In the genomic region with DNA sequence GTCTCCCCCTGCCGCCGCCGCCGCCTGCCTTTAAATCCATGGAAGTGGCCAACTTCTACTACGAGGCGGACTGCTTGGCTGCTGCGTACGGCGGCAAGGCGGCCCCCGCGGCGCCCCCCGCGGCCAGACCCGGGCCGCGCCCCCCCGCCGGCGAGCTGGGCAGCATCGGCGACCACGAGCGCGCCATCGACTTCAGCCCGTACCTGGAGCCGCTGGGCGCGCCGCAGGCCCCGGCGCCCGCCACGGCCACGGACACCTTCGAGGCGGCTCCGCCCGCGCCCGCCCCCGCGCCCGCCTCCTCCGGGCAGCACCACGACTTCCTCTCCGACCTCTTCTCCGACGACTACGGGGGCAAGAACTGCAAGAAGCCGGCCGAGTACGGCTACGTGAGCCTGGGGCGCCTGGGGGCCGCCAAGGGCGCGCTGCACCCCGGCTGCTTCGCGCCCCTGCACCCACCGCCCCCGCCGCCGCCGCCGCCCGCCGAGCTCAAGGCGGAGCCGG, we compare ENCODE assay signal across 8 cellular contexts. TPM values are rescaled to one million over a fixed set of nuclear protein-coding genes. Genes with fewer than 3 reads are reported as not detected.
A peak's percentile ranks its signal among the peaks of the same experiment; 100 is the strongest.
DNase-seq lines count a peak whose midpoint lies in the region; ATAC-seq and TF ChIP-seq lines count a peak whose summit lies in the region.

No MANE protein-coding gene starts in this region.

- H3K4me1 Mint-ChIP-seq in CD14-positive monocyte, result peaks cover 59% of the 10 kb centered on the region

- H3K4me3 Mint-ChIP-seq in CD14-positive monocyte, result peak overlapping the region; percentile 77 to 84

- H3K9me3 Mint-ChIP-seq in CD14-positive monocyte, result peaks cover 0 to 9% (median 0%) of the 10 kb centered on the region in 7 donors

- peak; percentile 29 for ATAC-seq in GM21529 (IDR thresholded peaks at IDR 0.05; ENCODE audit: unreplicated experiment)

- intact Hi-C loops in CD14-positive monocyte (cut with micrococcal nuclease), result loop anchor here (2.0 to 5.0 kb wide), 5 partner anchors 36 to 158 kb away; no protein-coding TSS in a partner anchor

- H3K9me3 ChIP-seq in duodenal mucosa (ENCODE audit: control insufficient read depth in 1 of 2, low read length in 2 of 2), result no peaks in the 10 kb centered on the region
- no peaks in the 10 kb centered on the region for H3K9me3 ChIP-seq in mononuclear cell (ENCODE audit: low read depth, low read length)

- peaks cover 0 to 7% (median 0%) of the 10 kb centered on the region in 3 donors for H3K27me3 Mint-ChIP-seq in CD14-positive monocyte (ENCODE audit: low read depth in 3 of 3)

- peaks cover 0 to 13% of the 10 kb centered on the region in 2 donors for H3K36me3 ChIP-seq in duodenal mucosa (ENCODE audit: control insufficient read depth in 1 of 2, insufficient read depth in 2 of 2, low read length in 2 of 2)

- peak overlapping the region; percentile 68 to 90 (median 85) for H3K27ac Mint-ChIP-seq in CD14-positive monocyte

- H3K9ac ChIP-seq in duodenal mucosa (ENCODE audit: low read depth in 1 of 2, low read length in 2 of 2), result peak overlapping the region; percentile 90 to 98

- H3K4me1 ChIP-seq in duodenal mucosa (ENCODE audit: control insufficient read depth in 1 of 2, insufficient read depth in 2 of 2, low read length in 2 of 2) (peaks cover 26 to 33% of the 10 kb centered on the region in 2 donors), mononuclear cell (ENCODE audit: insufficient read depth, low read length) (peaks cover 75% of the 10 kb centered on the region)

- H3K4me3 ChIP-seq in duodenal mucosa (ENCODE audit: low read depth in 1 of 2, low read length in 2 of 2), result peak overlapping the region; percentile 84 to 85
- H3K4me3 ChIP-seq in mononuclear cell (ENCODE audit: low read length), result peak overlapping the region; percentile 94

- peak; percentile 53 for DNase-seq in CD14-positive monocyte (ENCODE audit: low spot score)
- peak; percentile 56 for DNase-seq in NAMALWA (ENCODE audit: low spot score)
- peak; percentile 37 to 40 for DNase-seq in activated CD4-positive, alpha-beta T cell treated with anti-CD3 and anti-CD28 coated beads, Interleukin-2, amount 50 U/mL, for 24 hours (ENCODE audit: low read depth in 1 of 2, low spot score in 1 of 2)
- DNase-seq in stimulated activated CD8-positive, alpha-beta memory T cell treated with anti-CD3 and anti-CD28 coated beads, Interleukin-7, amount 100 ng/mL, for 24 hours (ENCODE audit: low read depth), result peak; percentile 21
- no peak for DNase-seq in globus pallidus (ENCODE audit: low spot score)

- TF ChIP-seq CTCF in CD14-positive monocyte (IDR thresholded peaks at IDR 0.05), result no peak

- H3K36me3 Mint-ChIP-seq in CD14-positive monocyte, result peaks cover 35 to 38% of the 10 kb centered on the region in 2 donors

- H3K27ac ChIP-seq in duodenal mucosa (ENCODE audit: low read depth, low read length), result peak overlapping the region; percentile 98

- H3K27me3 ChIP-seq in duodenal mucosa (ENCODE audit: control insufficient read depth in 1 of 2, insufficient read depth in 2 of 2, low read length in 2 of 2) (no peaks in the 10 kb centered on the region), mononuclear cell (ENCODE audit: insufficient read depth, low read length) (peaks cover under 1% of the 10 kb centered on the region)

RNA-seq across cellular contexts. Expression of a gene that starts 0.5 kb away (rescaled TPM):
- polyA plus RNA-seq in CD14-positive monocyte, result 10 to 100 TPM; 52.4 to 80.8 TPM
- total RNA-seq in mononuclear cell, result 268 TPM

RNA-seq across cellular contexts. Expression of a gene that starts 37.6 kb away (rescaled TPM):
- polyA plus RNA-seq in CD14-positive monocyte, result 10 to 100 TPM; 19.6 to 25.2 TPM
- 28.3 TPM for total RNA-seq in mononuclear cell
